In the genomic region with DNA sequence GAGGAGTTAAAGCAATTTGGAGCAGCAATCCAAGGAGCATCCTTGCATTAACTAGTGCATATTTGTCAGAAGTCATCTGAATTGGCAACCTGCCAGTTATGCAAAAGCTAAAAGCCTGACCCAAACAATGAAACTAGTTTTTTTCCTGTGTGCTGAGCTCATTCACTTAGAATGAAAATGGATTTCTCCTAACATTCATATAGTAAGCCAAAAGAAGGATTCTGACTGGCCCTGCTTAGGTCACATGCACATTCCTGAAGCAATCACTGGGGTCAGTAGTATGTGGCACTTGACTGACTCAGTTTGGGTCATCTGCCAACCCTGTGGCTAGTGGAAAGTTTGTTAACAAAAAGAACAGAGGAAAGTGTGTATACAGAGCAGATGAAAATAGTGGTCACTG, we compare ENCODE assay signal across 8 cellular contexts. TPM values are rescaled to one million over a fixed set of nuclear protein-coding genes. Genes with fewer than 3 reads are reported as not detected.
DNase-seq lines count a peak whose midpoint lies in the region; ATAC-seq and TF ChIP-seq lines count a peak whose summit lies in the region.

No MANE protein-coding gene starts in this region.

- DNase-seq in NAMALWA (ENCODE audit: low spot score) (peak; percentile 24), endodermal cell (peak; percentile 46), NCI-H2107 (lab: John Stamatoyannopoulos, UW) (no peak), germinal center (ENCODE audit: low spot score) (no peak)
- DNase-seq in naive thymus-derived CD4-positive, alpha-beta T cell: no peak
- DNase-seq in stimulated activated naive B cell treated with anti-CD40 and anti-IgM and Interleukin-4, amounts not matched to agents 10 μg/mL and 1 μg/mL and 100 μg/mL, for 72 hours: no peak

- no peak overlapping the region for H3K27ac Mint-ChIP-seq in endodermal cell
- H3K27ac Mint-ChIP-seq in naive thymus-derived CD4-positive, alpha-beta T cell: no peak overlapping the region
- H3K27ac Mint-ChIP-seq in stimulated activated naive B cell treated with anti-CD40 and anti-IgM and Interleukin-4, amounts not matched to agents 10 μg/mL and 1 μg/mL and 100 μg/mL, for 72 hours: no peak overlapping the region

- no peaks in the 10 kb centered on the region for H3K36me3 Mint-ChIP-seq in endodermal cell (ENCODE audit: low read depth)
- H3K36me3 Mint-ChIP-seq in naive thymus-derived CD4-positive, alpha-beta T cell: no peaks in the 10 kb centered on the region
- H3K36me3 Mint-ChIP-seq in stimulated activated naive B cell treated with anti-CD40 and anti-IgM and Interleukin-4, amounts not matched to agents 10 μg/mL and 1 μg/mL and 100 μg/mL, for 72 hours: no peaks in the 10 kb centered on the region

- H3K4me3 ChIP-seq in endodermal cell (ENCODE audit: low read length): no peak overlapping the region
- no peak overlapping the region for H3K4me3 ChIP-seq in naive thymus-derived CD4-positive, alpha-beta T cell (ENCODE audit: low read length)

- H3K27me3 ChIP-seq in endodermal cell (ENCODE audit: control insufficient read depth, insufficient read depth, low read length, poor library complexity, severe bottlenecking): no peaks in the 10 kb centered on the region
- H3K27me3 ChIP-seq in naive thymus-derived CD4-positive, alpha-beta T cell (ENCODE audit: control insufficient read depth in 2 of 2, insufficient read depth in 2 of 2, low read length in 2 of 2): no peaks in the 10 kb centered on the region

- H3K27ac ChIP-seq in endodermal cell (ENCODE audit: low read depth, low read length): no peak overlapping the region
- no peak overlapping the region for H3K27ac ChIP-seq in naive thymus-derived CD4-positive, alpha-beta T cell (ENCODE audit: low read depth, low read length)

- H3K4me1 ChIP-seq in endodermal cell (ENCODE audit: control insufficient read depth, insufficient read depth, low read length): no peaks in the 10 kb centered on the region
- H3K4me1 ChIP-seq in naive thymus-derived CD4-positive, alpha-beta T cell (ENCODE audit: control insufficient read depth in 2 of 2, insufficient read depth in 2 of 2, low read length in 2 of 2): no peaks in the 10 kb centered on the region

- no peaks in the 10 kb centered on the region for H3K9me3 ChIP-seq in endodermal cell (ENCODE audit: control insufficient read depth, low read length)
- H3K9me3 ChIP-seq in naive thymus-derived CD4-positive, alpha-beta T cell (ENCODE audit: control insufficient read depth in 2 of 3, low read length in 3 of 3): no peaks in the 10 kb centered on the region

- no peak overlapping the region for H3K9ac ChIP-seq in endodermal cell (ENCODE audit: extremely low read depth, low read length, poor library complexity, severe bottlenecking)

- POLR2A ChIA-PET in naive thymus-derived CD4-positive, alpha-beta T cell (lab: Charles Lee): no interaction called here

- no peaks in the 10 kb centered on the region for H3K27me3 Mint-ChIP-seq in endodermal cell (ENCODE audit: insufficient read depth)
- peaks cover 0 to 6% (median 0%) of the 10 kb centered on the region in 5 donors for H3K27me3 Mint-ChIP-seq in naive thymus-derived CD4-positive, alpha-beta T cell
- H3K27me3 Mint-ChIP-seq in stimulated activated naive B cell treated with anti-CD40 and anti-IgM and Interleukin-4, amounts not matched to agents 10 μg/mL and 1 μg/mL and 100 μg/mL, for 72 hours: peaks cover 0 to 6% of the 10 kb centered on the region in 2 donors

- H3K4me1 Mint-ChIP-seq in endodermal cell: no peaks in the 10 kb centered on the region
- peaks cover 0 to 7% (median 0%) of the 10 kb centered on the region in 7 donors for H3K4me1 Mint-ChIP-seq in naive thymus-derived CD4-positive, alpha-beta T cell
- H3K4me1 Mint-ChIP-seq in stimulated activated naive B cell treated with anti-CD40 and anti-IgM and Interleukin-4, amounts not matched to agents 10 μg/mL and 1 μg/mL and 100 μg/mL, for 72 hours: no peaks in the 10 kb centered on the region

- no peaks in the 10 kb centered on the region for H3K36me3 ChIP-seq in endodermal cell (ENCODE audit: control insufficient read depth, insufficient read depth, low read length)
- no peaks in the 10 kb centered on the region for H3K36me3 ChIP-seq in naive thymus-derived CD4-positive, alpha-beta T cell (ENCODE audit: control insufficient read depth in 2 of 3, insufficient read depth in 3 of 3, low read length in 3 of 3)

- H3K9me3 Mint-ChIP-seq in endodermal cell: no peaks in the 10 kb centered on the region
- H3K9me3 Mint-ChIP-seq in naive thymus-derived CD4-positive, alpha-beta T cell: peaks cover 0 to 2% (median 0%) of the 10 kb centered on the region in 11 donors
- no peaks in the 10 kb centered on the region for H3K9me3 Mint-ChIP-seq in stimulated activated naive B cell treated with anti-CD40 and anti-IgM and Interleukin-4, amounts not matched to agents 10 μg/mL and 1 μg/mL and 100 μg/mL, for 72 hours

- CTCF ChIA-PET in naive thymus-derived CD4-positive, alpha-beta T cell (lab: Charles Lee): no interaction called here

- H3K4me3 Mint-ChIP-seq in endodermal cell: no peak overlapping the region
- H3K4me3 Mint-ChIP-seq in naive thymus-derived CD4-positive, alpha-beta T cell: no peak overlapping the region
- H3K4me3 Mint-ChIP-seq in stimulated activated naive B cell treated with anti-CD40 and anti-IgM and Interleukin-4, amounts not matched to agents 10 μg/mL and 1 μg/mL and 100 μg/mL, for 72 hours: no peak overlapping the region

- no peak for TF ChIP-seq CTCF in endodermal cell (conservative IDR thresholded peaks at IDR 0.05)

- intact Hi-C loops in naive thymus-derived CD4-positive, alpha-beta T cell (cut with micrococcal nuclease): no loop called here

- ATAC-seq in GM18511 (IDR thresholded peaks at IDR 0.05; ENCODE audit: unreplicated experiment) (peak; percentile 44), GM19463 (IDR thresholded peaks at IDR 0.05; ENCODE audit: unreplicated experiment) (no peak)
- ATAC-seq in naive thymus-derived CD4-positive, alpha-beta T cell: peak; percentile 12
- no peak for ATAC-seq in stimulated activated naive B cell treated with anti-CD40 and anti-IgM and Interleukin-4, amounts not matched to agents 10 μg/mL and 1 μg/mL and 100 μg/mL, for 72 hours (replicated peaks)

RNA-seq across cellular contexts. Expression of gene OXSM, which starts 30.5 kb away (rescaled TPM):
- total RNA-seq in endodermal cell: 10 to 100 TPM in 1 of 2 donors, 1 to 10 TPM in 1; 7.8 to 10.5 TPM
- 7.7 TPM for polyA plus RNA-seq in endodermal cell (2013, experiment 1 of 2)
- 5.8 TPM for polyA plus RNA-seq in endodermal cell (2013, experiment 2 of 2)
- total RNA-seq in naive thymus-derived CD4-positive, alpha-beta T cell: 10 to 100 TPM; 10.6 to 16.5 (median 13.2) TPM
- polyA plus RNA-seq in naive thymus-derived CD4-positive, alpha-beta T cell: 10 to 100 TPM; 14.6 to 21.2 TPM

RNA-seq across cellular contexts. Expression of gene NGLY1, which starts 37.1 kb away (rescaled TPM):
- total RNA-seq in endodermal cell: 10 to 100 TPM; 39.5 to 40.4 TPM
- 24.0 TPM for polyA plus RNA-seq in endodermal cell (2013, experiment 1 of 2)
- 24.0 TPM for polyA plus RNA-seq in endodermal cell (2013, experiment 2 of 2)
- total RNA-seq in naive thymus-derived CD4-positive, alpha-beta T cell: 10 to 100 TPM; 66.1 to 84.1 (median 70.4) TPM
- 10 to 100 TPM; 39.7 to 53.0 TPM for polyA plus RNA-seq in naive thymus-derived CD4-positive, alpha-beta T cell

Comparison
In these comparisons a context has a peak if more than half of its experiments do, and no peak if none do; other contexts are left out.
1. ATAC-seq: peak in GM18511 (single experiment) and naive thymus-derived CD4-positive, alpha-beta T cell (single experiment); none in stimulated activated naive B cell treated with anti-CD40 and anti-IgM and Interleukin-4, amounts not matched to agents 10 μg/mL and 1 μg/mL and 100 μg/mL, for 72 hours (0 of 2) and GM19463 (single experiment).
2. DNase-seq: peak in NAMALWA (single experiment) and endodermal cell (single experiment); none in naive thymus-derived CD4-positive, alpha-beta T cell (0 of 9), stimulated activated naive B cell treated with anti-CD40 and anti-IgM and Interleukin-4, amounts not matched to agents 10 μg/mL and 1 μg/mL and 100 μg/mL, for 72 hours (single experiment), NCI-H2107 (single experiment) and germinal center (single experiment).